ENCODE assay signal across 8 cellular contexts in genomic region chr2:61853848-61854434, GRCh38. TPM values are rescaled to one million over a fixed set of nuclear protein-coding genes. Genes with fewer than 3 reads are reported as not detected.
DNase-seq lines count a peak whose midpoint lies in the region; ATAC-seq and TF ChIP-seq lines count a peak whose summit lies in the region.

FAM161A (minus strand) TSS chr2:61854060; CDS start chr2:61854041, 19 bp downstream.

- no peaks in the 10 kb centered on the region for H3K79me2 ChIP-seq in OCI-LY7 (ENCODE audit: insufficient read depth, low read depth, low read length)

- H3K9me2 ChIP-seq in OCI-LY7 (ENCODE audit: insufficient read depth, low read length) = no peaks in the 10 kb centered on the region

- WGBS in esophagus, 2 donors = 0 to 1% methylated on average over 35 to 39 of the region's 39 CpGs

- H3K9ac ChIP-seq in mucosa of stomach (ENCODE audit: low read length) = peak within 1 kb of the TSS; percentile 63

- H4K20me1 ChIP-seq in OCI-LY7 (ENCODE audit: insufficient read depth, low read length) = no peaks in the 10 kb centered on the region

- ATAC-seq in GM21529 (IDR thresholded peaks at IDR 0.05; ENCODE audit: unreplicated experiment) = peak; percentile 81

- H3K4me3 ChIP-seq in OCI-LY7 (ENCODE audit: low read depth, low read length, poor library complexity, severe bottlenecking) = peak within 1 kb of the TSS; percentile 74
- peak within 1 kb of the TSS; percentile 71 to 97 for H3K4me3 ChIP-seq in esophagus (ENCODE audit: low read depth in 1 of 2, low read length in 2 of 2)
- peak within 1 kb of the TSS; percentile 56 for H3K4me3 ChIP-seq in mucosa of stomach (ENCODE audit: low read length)

- peak within 1 kb of the TSS; percentile 59 for H3K27ac ChIP-seq in OCI-LY7 (ENCODE audit: low read depth, low read length, poor library complexity, severe bottlenecking)
- H3K27ac ChIP-seq in esophagus (ENCODE audit: low read depth in 2 of 2, low read length in 1 of 2) = peak within 1 kb of the TSS; percentile 86 to 95

- H3K9me3 ChIP-seq in OCI-LY7 (ENCODE audit: low read length) (no peaks in the 10 kb centered on the region), esophagus (ENCODE audit: control insufficient read depth in 2 of 2, insufficient read depth in 1 of 2, low read depth in 1 of 2, low read length in 1 of 2) (no peaks in the 10 kb centered on the region), mucosa of stomach (ENCODE audit: control insufficient read depth, low read length) (no peaks in the 10 kb centered on the region)

- H2AFZ ChIP-seq in OCI-LY7 (ENCODE audit: low read length) = peak within 1 kb of the TSS; percentile 91

- TF ChIP-seq CTCF in OCI-LY7 (conservative IDR thresholded peaks at IDR 0.05; ENCODE audit: low read length) = no peak

- H3K27me3 ChIP-seq in esophagus (ENCODE audit: control insufficient read depth in 1 of 2, insufficient read depth in 2 of 2, low read length in 2 of 2) = no peaks in the 10 kb centered on the region
- H3K27me3 ChIP-seq in mucosa of stomach (ENCODE audit: control insufficient read depth, insufficient read depth, low read length) = no peaks in the 10 kb centered on the region

- no TSS peak for BruUV-seq in OCI-LY7 (replicated peaks; lab: Mats Ljungman, UMichigan)

- DNase-seq in DMS153 (lab: John Stamatoyannopoulos, UW) (peak; percentile 73), HuH-7.5 (ENCODE audit: low spot score) (peak; percentile 41), OCI-LY7 (ENCODE audit: low spot score) (peak; percentile 82)
- DNase-seq in activated T-cell treated with anti-CD3 and anti-CD28 coated beads, Interleukin-2, amount 50 U/mL, for 1 hour = peak; percentile 78
- DNase-seq in stimulated activated CD8-positive, alpha-beta memory T cell treated with anti-CD3 and anti-CD28 coated beads, Interleukin-4, amount 100 ng/mL, for 48 hours = peak; percentile 86

- peak within 1 kb of the TSS; percentile 78 for H3K4me2 ChIP-seq in OCI-LY7 (ENCODE audit: low read length)

- H3K4me1 ChIP-seq in OCI-LY7 (ENCODE audit: insufficient read depth, low read length, poor library complexity, severe bottlenecking) = peaks cover 20% of the 10 kb centered on the region
- peaks cover 0 to 5% of the 10 kb centered on the region in 2 donors for H3K4me1 ChIP-seq in esophagus (ENCODE audit: control insufficient read depth in 2 of 2, insufficient read depth in 2 of 2, low read length in 1 of 2)
- H3K4me1 ChIP-seq in mucosa of stomach (ENCODE audit: control insufficient read depth, insufficient read depth, low read length) = peaks cover 10% of the 10 kb centered on the region

- CTCF ChIA-PET in OCI-LY7 (lab: Charles Lee; ENCODE audit: unreplicated experiment) = interaction anchor here (0.5 kb wide), 1 partner anchor 21 kb away, joined by 3 read pairs; no protein-coding TSS in a partner anchor

- H3K36me3 ChIP-seq in OCI-LY7 (ENCODE audit: insufficient read depth, low read length) (no peaks in the 10 kb centered on the region), esophagus (ENCODE audit: control insufficient read depth in 2 of 2, insufficient read depth in 2 of 2, low read length in 1 of 2) (no peaks in the 10 kb centered on the region), mucosa of stomach (ENCODE audit: control insufficient read depth, insufficient read depth, low read length) (no peaks in the 10 kb centered on the region)

- intact Hi-C loops in OCI-LY7 (cut with micrococcal nuclease; ENCODE audit: unreplicated experiment) = loop anchor here (1.0 kb wide), 2 partner anchors 34 to 159 kb away; partner anchors contain the start of gene CCT4

- POLR2A ChIA-PET in OCI-LY7 (lab: Charles Lee) = interaction anchor here (0.9 to 1.3 kb wide), 4 partner anchors 8 to 63 kb away, joined by 3 to 5 read pairs (median 4); no protein-coding TSS in a partner anchor

RNA-seq across cellular contexts. Expression of gene FAM161A, which starts in this region (rescaled TPM):
- 1.8 and 3.5 TPM in 2 replicates for total RNA-seq in OCI-LY7 (2014; rRNA removed; shearing (Covaris generic))
- total RNA-seq in OCI-LY7 (2022) = 4.6 and 6.3 TPM in 2 replicates
- polyA plus RNA-seq in esophagus = 1 to 10 TPM; 1.1 to 2.2 TPM

Comparison
In these comparisons a context has a peak if more than half of its experiments do, and no peak if none do; other contexts are left out.
1. Peak in every context shown above with its lines: DNase-seq, ATAC-seq, H3K4me3 ChIP-seq and H3K27ac ChIP-seq.